ENCODE assay signal across 2 cellular contexts in the genomic region with DNA sequence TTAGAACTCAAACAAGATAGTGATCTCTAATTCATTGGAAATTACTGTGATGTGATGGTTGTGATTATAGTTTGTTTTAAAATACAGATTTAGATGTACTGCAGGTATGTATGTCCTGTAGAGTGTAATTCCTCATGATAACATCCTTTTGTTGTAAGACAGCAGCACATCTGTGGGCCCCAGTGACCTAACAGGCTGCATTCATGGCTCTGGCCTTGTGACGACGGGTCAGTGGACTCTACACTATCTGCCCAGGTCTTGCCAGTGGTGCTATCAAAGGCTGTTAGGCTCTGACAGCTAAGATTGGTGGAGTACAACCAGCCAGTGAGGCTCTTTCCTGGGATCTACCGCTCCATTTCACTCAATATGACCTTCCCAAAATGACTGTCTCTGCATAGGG.
TF ChIP-seq lines count a peak whose summit lies in the region.

No MANE protein-coding gene starts in this region.

TF ChIP-seq in GM23338, 12 proteins besides CTCF, POLR2A, EP300 and RAD21:
- no peak for TF ChIP-seq STAT1 (IDR thresholded peaks at IDR 0.05; ENCODE audit: unreplicated experiment)
- TF ChIP-seq ZNF114 (CRISPR knock-in tag; IDR thresholded peaks at IDR 0.05) = no peak
- no peak for TF ChIP-seq EZH2 (IDR thresholded peaks at IDR 0.05; ENCODE audit: low read depth, unreplicated experiment)
- TF ChIP-seq REST (IDR thresholded peaks at IDR 0.05; ENCODE audit: unreplicated experiment) = no peak
- no peak for TF ChIP-seq NANOG (IDR thresholded peaks at IDR 0.05; ENCODE audit: borderline replicate concordance)
- no peak for TF ChIP-seq JUNB (IDR thresholded peaks at IDR 0.05; ENCODE audit: unreplicated experiment)
- no peak for TF ChIP-seq ZNF462 (CRISPR knock-in tag; IDR thresholded peaks at IDR 0.05)
- TF ChIP-seq CREB1 (CRISPR knock-in tag; IDR thresholded peaks at IDR 0.05; ENCODE audit: low read depth) = no peak
- TF ChIP-seq ETS1 (IDR thresholded peaks at IDR 0.05) = no peak
TF ChIP-seq in GM23338: peak in this region for 0.

TF ChIP-seq in IMR-90, 13 proteins besides CTCF, POLR2A, EP300 and RAD21:
- TF ChIP-seq MAZ (IDR thresholded peaks at IDR 0.05; ENCODE audit: borderline replicate concordance, low read depth, low read length) (no peak), FOS (IDR thresholded peaks at IDR 0.05; ENCODE audit: low read depth, low read length) (no peak), RFX5 (IDR thresholded peaks at IDR 0.05; ENCODE audit: low read depth, low read length) (no peak), CHD1 (IDR thresholded peaks at IDR 0.05; ENCODE audit: low read depth, low read length) (no peak), MXI1 (IDR thresholded peaks at IDR 0.05; ENCODE audit: borderline replicate concordance, low read depth, low read length) (no peak), SMC3 (IDR thresholded peaks at IDR 0.05; ENCODE audit: low read depth, low read length) (no peak), BHLHE40 (IDR thresholded peaks at IDR 0.05; ENCODE audit: low read depth, low read length) (no peak), MAFK (IDR thresholded peaks at IDR 0.05; ENCODE audit: low read depth, low read length) (no peak), RCOR1 (IDR thresholded peaks at IDR 0.05; ENCODE audit: insufficient replicate concordance, low read length) (no peak), NFE2L2 (IDR thresholded peaks at IDR 0.05; ENCODE audit: low read depth, low read length) (no peak), CEBPB (IDR thresholded peaks at IDR 0.05; ENCODE audit: low read depth, low read length) (no peak)
- TF ChIP-seq, protein P1, sequence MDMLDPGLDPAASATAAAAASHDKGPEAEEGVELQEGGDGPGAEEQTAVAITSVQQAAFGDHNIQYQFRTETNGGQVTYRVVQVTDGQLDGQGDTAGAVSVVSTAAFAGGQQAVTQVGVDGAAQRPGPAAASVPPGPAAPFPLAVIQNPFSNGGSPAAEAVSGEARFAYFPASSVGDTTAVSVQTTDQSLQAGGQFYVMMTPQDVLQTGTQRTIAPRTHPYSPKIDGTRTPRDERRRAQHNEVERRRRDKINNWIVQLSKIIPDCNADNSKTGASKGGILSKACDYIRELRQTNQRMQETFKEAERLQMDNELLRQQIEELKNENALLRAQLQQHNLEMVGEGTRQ (IDR thresholded peaks at IDR 0.05; ENCODE audit: low read depth, low read length) = no peak
- TF ChIP-seq, protein P2, sequence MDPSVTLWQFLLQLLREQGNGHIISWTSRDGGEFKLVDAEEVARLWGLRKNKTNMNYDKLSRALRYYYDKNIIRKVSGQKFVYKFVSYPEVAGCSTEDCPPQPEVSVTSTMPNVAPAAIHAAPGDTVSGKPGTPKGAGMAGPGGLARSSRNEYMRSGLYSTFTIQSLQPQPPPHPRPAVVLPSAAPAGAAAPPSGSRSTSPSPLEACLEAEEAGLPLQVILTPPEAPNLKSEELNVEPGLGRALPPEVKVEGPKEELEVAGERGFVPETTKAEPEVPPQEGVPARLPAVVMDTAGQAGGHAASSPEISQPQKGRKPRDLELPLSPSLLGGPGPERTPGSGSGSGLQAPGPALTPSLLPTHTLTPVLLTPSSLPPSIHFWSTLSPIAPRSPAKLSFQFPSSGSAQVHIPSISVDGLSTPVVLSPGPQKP (IDR thresholded peaks at IDR 0.05; ENCODE audit: borderline replicate concordance, low read depth, low read length) = no peak
